Comparison of ENCODE assay signal across 18 cellular contexts in genomic region chr4:118824141-118824540, GRCh38. TPM values are rescaled to one million over a fixed set of nuclear protein-coding genes. Genes with fewer than 3 reads are reported as not detected.
DNase-seq lines count a peak whose midpoint lies in the region; ATAC-seq and TF ChIP-seq lines count a peak whose summit lies in the region.
"Had no signal": no experiment of that assay in that cellular context is flagged by ENCODE, and none has a peak within 500 bp of the region (broad histone marks: within the 10 kb centered on the region; RNA-seq: fewer than 3 reads in every experiment).

No MANE protein-coding gene starts in this region.

- 75% methylated on average over 5 of the region's 5 CpGs for WGBS in right lobe of liver (ENCODE audit: insufficient coverage, low coverage, low lambda C conversion rate, missing lambda C conversion rate)

- TF ChIP-seq POLR2A in right lobe of liver (IDR thresholded peaks at IDR 0.05) = no peak

- DNase-seq in activated T-cell treated with anti-CD3 and anti-CD28 coated beads, Interleukin-2, amount 50 U/mL, for 72 hours = no peak
- DNase-seq in activated T-cell treated with anti-CD3 and anti-CD28 coated beads, Interleukin-2, amount 50 U/mL, for 4 hours = no peak
- DNase-seq in activated T-helper 2 cell treated with anti-CD3 and anti-CD28 coated beads, Interferon-gamma antibody, Interleukin-2, Interleukin-4, amounts not matched to agents 10 μg/mL and 5 μg/mL and 100 μg/mL, durations not matched to agents 14 hours and 24 hours and 36 hours (ENCODE audit: low spot score) = no peak
- no peak for DNase-seq in right lobe of liver
- DNase-seq in Kasumi-1 (lab: John Stamatoyannopoulos, UW) = no peak
- DNase-seq: 8988T; CD8-positive, alpha-beta T cell; GF-D8; NCI-H1436; NCI-H1930; NCI-H2227 treated with DMSO at 0.1 percent for 48 hours; NCI-H510A; NCI-H748 treated with DMSO at 0.1 percent for 48 hours; SIG-M5; SK-N-SH had no signal

- peak overlapping the region; percentile 25 to 79 (median 65) for H3K27ac ChIP-seq in right lobe of liver
- H3K27ac ChIP-seq: BLaER1 treated with 17β-estradiol and CSF1 and Interleukin-3, amounts not matched to agents 10 nM and 100 nM had no signal

- H3K4me1 Mint-ChIP-seq in activated T-cell treated with anti-CD3 and anti-CD28 coated beads, Interleukin-2, amount 50 U/mL, for 72 hours (ENCODE audit: low read depth) = peaks cover 31% of the 10 kb centered on the region
- H3K4me1 Mint-ChIP-seq in activated T-cell treated with anti-CD3 and anti-CD28 coated beads, Interleukin-2, amount 50 U/mL, for 4 hours (ENCODE audit: low read depth) = peaks cover 27% of the 10 kb centered on the region
- peaks cover 29% of the 10 kb centered on the region for H3K4me1 Mint-ChIP-seq in activated T-helper 2 cell treated with anti-CD3 and anti-CD28 coated beads, Interferon-gamma antibody, Interleukin-2, Interleukin-4, amounts not matched to agents 10 μg/mL and 5 μg/mL and 100 μg/mL, durations not matched to agents 14 hours and 24 hours and 36 hours (ENCODE audit: low read depth)

- peak overlapping the region; percentile 64 for H3K27ac Mint-ChIP-seq in activated T-cell treated with anti-CD3 and anti-CD28 coated beads, Interleukin-2, amount 50 U/mL, for 72 hours
- peak overlapping the region; percentile 66 for H3K27ac Mint-ChIP-seq in activated T-helper 2 cell treated with anti-CD3 and anti-CD28 coated beads, Interferon-gamma antibody, Interleukin-2, Interleukin-4, amounts not matched to agents 10 μg/mL and 5 μg/mL and 100 μg/mL, durations not matched to agents 14 hours and 24 hours and 36 hours
- H3K27ac Mint-ChIP-seq: CD8-positive, alpha-beta T cell had no signal

- no peaks in the 10 kb centered on the region for H3K9me3 ChIP-seq in right lobe of liver
- H3K9me3 ChIP-seq: BLaER1 treated with 17β-estradiol and CSF1 and Interleukin-3, amounts not matched to agents 10 nM and 100 nM; SK-N-SH had no signal

- peaks cover 0 to 9% (median under 1%) of the 10 kb centered on the region in 4 donors for H3K36me3 ChIP-seq in right lobe of liver

- TF ChIP-seq CTCF in right lobe of liver (IDR thresholded peaks at IDR 0.05) = no peak

- no peaks in the 10 kb centered on the region for H3K27me3 Mint-ChIP-seq in activated T-cell treated with anti-CD3 and anti-CD28 coated beads, Interleukin-2, amount 50 U/mL, for 72 hours (ENCODE audit: low read depth)
- no peaks in the 10 kb centered on the region for H3K27me3 Mint-ChIP-seq in activated T-cell treated with anti-CD3 and anti-CD28 coated beads, Interleukin-2, amount 50 U/mL, for 4 hours (ENCODE audit: low read depth)
- H3K27me3 Mint-ChIP-seq in activated T-helper 2 cell treated with anti-CD3 and anti-CD28 coated beads, Interferon-gamma antibody, Interleukin-2, Interleukin-4, amounts not matched to agents 10 μg/mL and 5 μg/mL and 100 μg/mL, durations not matched to agents 14 hours and 24 hours and 36 hours (ENCODE audit: low read depth) = no peaks in the 10 kb centered on the region

- no peak overlapping the region for H3K4me3 ChIP-seq in right lobe of liver
- H3K4me3 ChIP-seq: BLaER1 treated with 17β-estradiol and CSF1 and Interleukin-3, amounts not matched to agents 10 nM and 100 nM had no signal

- ATAC-seq in activated T-cell treated with anti-CD3 and anti-CD28 coated beads, Interleukin-2, amount 50 U/mL, for 72 hours (replicated peaks in 1 of 2) = no peak
- ATAC-seq in activated T-cell treated with anti-CD3 and anti-CD28 coated beads, Interleukin-2, amount 50 U/mL, for 4 hours = no peak
- ATAC-seq in right lobe of liver = no peak
- no peak for ATAC-seq in GM18867 (IDR thresholded peaks at IDR 0.05; ENCODE audit: unreplicated experiment)
- no peak for ATAC-seq in HG02840 (IDR thresholded peaks at IDR 0.05; ENCODE audit: low FRiP score, unreplicated experiment)
- ATAC-seq: CD8-positive, alpha-beta T cell had no signal

- intact Hi-C loops in activated T-helper 2 cell treated with anti-CD3 and anti-CD28 coated beads, Interferon-gamma antibody, Interleukin-2, Interleukin-4, amounts not matched to agents 10 μg/mL and 5 μg/mL and 100 μg/mL, durations not matched to agents 14 hours and 24 hours and 36 hours (cut with micrococcal nuclease) = no loop called here
- intact Hi-C loops in right lobe of liver (cut with DNase I) = no loop called here

- H3K9me3 Mint-ChIP-seq in activated T-cell treated with anti-CD3 and anti-CD28 coated beads, Interleukin-2, amount 50 U/mL, for 72 hours = no peaks in the 10 kb centered on the region
- H3K9me3 Mint-ChIP-seq in activated T-cell treated with anti-CD3 and anti-CD28 coated beads, Interleukin-2, amount 50 U/mL, for 4 hours = no peaks in the 10 kb centered on the region
- no peaks in the 10 kb centered on the region for H3K9me3 Mint-ChIP-seq in activated T-helper 2 cell treated with anti-CD3 and anti-CD28 coated beads, Interferon-gamma antibody, Interleukin-2, Interleukin-4, amounts not matched to agents 10 μg/mL and 5 μg/mL and 100 μg/mL, durations not matched to agents 14 hours and 24 hours and 36 hours
- H3K9me3 Mint-ChIP-seq: CD8-positive, alpha-beta T cell had no signal

- peaks cover 0 to 79% (median 39%) of the 10 kb centered on the region in 4 donors for H3K4me1 ChIP-seq in right lobe of liver

- H3K4me3 Mint-ChIP-seq in activated T-cell treated with anti-CD3 and anti-CD28 coated beads, Interleukin-2, amount 50 U/mL, for 72 hours = no peak overlapping the region
- no peak overlapping the region for H3K4me3 Mint-ChIP-seq in activated T-cell treated with anti-CD3 and anti-CD28 coated beads, Interleukin-2, amount 50 U/mL, for 4 hours
- no peak overlapping the region for H3K4me3 Mint-ChIP-seq in activated T-helper 2 cell treated with anti-CD3 and anti-CD28 coated beads, Interferon-gamma antibody, Interleukin-2, Interleukin-4, amounts not matched to agents 10 μg/mL and 5 μg/mL and 100 μg/mL, durations not matched to agents 14 hours and 24 hours and 36 hours (ENCODE audit: low read depth)
- H3K4me3 Mint-ChIP-seq: CD8-positive, alpha-beta T cell had no signal

- peaks cover 10 to 14% of the 10 kb centered on the region in 2 donors for H3K36me3 Mint-ChIP-seq in activated T-cell treated with anti-CD3 and anti-CD28 coated beads, Interleukin-2, amount 50 U/mL, for 72 hours (ENCODE audit: insufficient read depth in 2 of 2)
- peaks cover 34% of the 10 kb centered on the region for H3K36me3 Mint-ChIP-seq in activated T-cell treated with anti-CD3 and anti-CD28 coated beads, Interleukin-2, amount 50 U/mL, for 4 hours (ENCODE audit: insufficient read depth)
- H3K36me3 Mint-ChIP-seq in activated T-helper 2 cell treated with anti-CD3 and anti-CD28 coated beads, Interferon-gamma antibody, Interleukin-2, Interleukin-4, amounts not matched to agents 10 μg/mL and 5 μg/mL and 100 μg/mL, durations not matched to agents 14 hours and 24 hours and 36 hours (ENCODE audit: low read depth) = peaks cover 48% of the 10 kb centered on the region

- no peaks in the 10 kb centered on the region for H3K27me3 ChIP-seq in right lobe of liver
- H3K27me3 ChIP-seq: BLaER1 treated with 17β-estradiol and CSF1 and Interleukin-3, amounts not matched to agents 10 nM and 100 nM had no signal

RNA-seq across cellular contexts. Expression of gene SEC24D, which starts 11.8 kb away (rescaled TPM):
- total RNA-seq in activated T-cell treated with anti-CD3 and anti-CD28 coated beads, Interleukin-2, amount 50 U/mL, for 72 hours = 10 to 100 TPM; 41.5 to 60.4 TPM
- 10 to 100 TPM; 24.4 to 32.7 (median 30.7) TPM for total RNA-seq in activated T-cell treated with anti-CD3 and anti-CD28 coated beads, Interleukin-2, amount 50 U/mL, for 4 hours
- 54.8 and 60.0 TPM in 2 replicates for total RNA-seq in activated T-helper 2 cell treated with anti-CD3 and anti-CD28 coated beads, Interferon-gamma antibody, Interleukin-2, Interleukin-4, amounts not matched to agents 10 μg/mL and 5 μg/mL and 100 μg/mL, durations not matched to agents 14 hours and 24 hours and 36 hours
- 10 to 100 TPM; 52.2 to 80.1 (median 69.2) TPM for total RNA-seq in right lobe of liver
